14 cellular contexts compared by ENCODE assay signal in the genomic region with DNA sequence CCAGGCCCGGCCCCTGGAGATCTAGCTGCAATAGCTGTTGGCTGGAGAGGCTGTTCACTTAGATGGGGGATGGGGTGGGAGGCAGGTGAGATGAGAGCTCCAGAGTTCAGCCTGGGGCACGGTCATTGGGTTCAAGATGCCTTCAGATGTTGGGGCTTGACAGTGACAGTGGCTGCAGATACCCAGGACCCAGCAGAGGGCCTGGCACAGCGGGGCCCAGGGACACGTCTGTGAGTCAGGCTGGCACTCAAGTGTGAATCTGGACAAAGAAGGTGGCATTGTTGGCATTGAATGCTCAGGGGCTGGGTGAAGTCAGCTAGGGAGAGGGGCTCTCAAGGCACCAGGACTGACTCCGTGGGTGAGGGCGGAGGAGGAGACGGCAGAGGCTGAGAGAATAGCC.
DNase-seq lines count a peak whose midpoint lies in the region; ATAC-seq and TF ChIP-seq lines count a peak whose summit lies in the region.
"Had no signal": no experiment of that assay in that cellular context is flagged by ENCODE, and none has a peak within 500 bp of the region (broad histone marks: within the 10 kb centered on the region; RNA-seq: fewer than 3 reads in every experiment).

No MANE protein-coding gene starts in this region.

- peaks cover 92% of the 10 kb centered on the region for H3K4me1 Mint-ChIP-seq in activated T-cell treated with anti-CD3 and anti-CD28 coated beads, Interleukin-2, amount 50 U/mL, for 72 hours (ENCODE audit: low read depth)
- H3K4me1 Mint-ChIP-seq in activated B cell treated with CpG ODN at 0.5 μM for 24 hours (peaks cover 97% of the 10 kb centered on the region), immature natural killer cell (peaks cover 92 to 94% of the 10 kb centered on the region in 2 donors)
- peaks cover 93% of the 10 kb centered on the region for H3K4me1 Mint-ChIP-seq in stimulated activated effector memory CD8-positive, alpha-beta T cell treated with anti-CD3 and anti-CD28 coated beads, Interleukin-12 subunit alpha, Interleukin-12 subunit beta, amount 100 ng/mL, for 72 hours

- CTCF ChIA-PET in activated B cell treated with CpG ODN at 0.5 μM for 24 hours (lab: Charles Lee) = interaction anchor here (1.0 to 1.6 kb wide), 3 partner anchors 28 to 70 kb away, joined by 3 to 8 read pairs (median 4); no protein-coding TSS in a partner anchor

- H3K4me3 Mint-ChIP-seq in activated T-cell treated with anti-CD3 and anti-CD28 coated beads, Interleukin-2, amount 50 U/mL, for 72 hours = peak overlapping the region in 1 of 2 donors; percentile 2
- H3K4me3 Mint-ChIP-seq in activated B cell treated with CpG ODN at 0.5 μM for 24 hours (peak overlapping the region; percentile 15), immature natural killer cell (peak overlapping the region in 3 of 5 donors; percentile 2 to 10 (median 5))
- peak overlapping the region; percentile 2 for H3K4me3 Mint-ChIP-seq in stimulated activated effector memory CD8-positive, alpha-beta T cell treated with anti-CD3 and anti-CD28 coated beads, Interleukin-12 subunit alpha, Interleukin-12 subunit beta, amount 100 ng/mL, for 72 hours
- H3K4me3 Mint-ChIP-seq: activated T-cell treated with anti-CD3 and anti-CD28 coated beads, Interleukin-2, amount 50 U/mL, for 4 hours had no signal

- peaks cover 23 to 46% of the 10 kb centered on the region in 2 donors for H3K36me3 Mint-ChIP-seq in activated T-cell treated with anti-CD3 and anti-CD28 coated beads, Interleukin-2, amount 50 U/mL, for 72 hours (ENCODE audit: insufficient read depth in 2 of 2)
- peaks cover 48% of the 10 kb centered on the region for H3K36me3 Mint-ChIP-seq in activated B cell treated with CpG ODN at 0.5 μM for 24 hours (ENCODE audit: low read depth)
- peaks cover 14 to 36% (median 26%) of the 10 kb centered on the region in 3 donors for H3K36me3 Mint-ChIP-seq in immature natural killer cell
- peaks cover 96% of the 10 kb centered on the region for H3K36me3 Mint-ChIP-seq in stimulated activated effector memory CD8-positive, alpha-beta T cell treated with anti-CD3 and anti-CD28 coated beads, Interleukin-12 subunit alpha, Interleukin-12 subunit beta, amount 100 ng/mL, for 72 hours

- no peaks in the 10 kb centered on the region for H3K27me3 Mint-ChIP-seq in activated T-cell treated with anti-CD3 and anti-CD28 coated beads, Interleukin-2, amount 50 U/mL, for 72 hours (ENCODE audit: low read depth)
- H3K27me3 Mint-ChIP-seq in activated B cell treated with CpG ODN at 0.5 μM for 24 hours = no peaks in the 10 kb centered on the region
- H3K27me3 Mint-ChIP-seq in immature natural killer cell (ENCODE audit: low read depth in 3 of 3) = peaks cover 2 to 11% (median 8%) of the 10 kb centered on the region in 3 donors

- H3K9me3 ChIP-seq in BE2C = no peaks in the 10 kb centered on the region
- H3K9me3 ChIP-seq: upper lobe of left lung had no signal

- intact Hi-C loops in activated B cell treated with CpG ODN at 0.5 μM for 24 hours (cut with micrococcal nuclease) = loop anchor here (10.0 kb wide), 3 partner anchors 324 to 744 kb away; a partner anchor contains a TSS

- POLR2A ChIA-PET in activated B cell treated with CpG ODN at 0.5 μM for 24 hours (lab: Charles Lee) = interaction anchor here (13.6 kb wide), 1 partner anchor 25 kb away, joined by 831 read pairs; no protein-coding TSS in a partner anchor

- peaks cover 2% of the 10 kb centered on the region for H3K36me3 ChIP-seq in BE2C
- H3K36me3 ChIP-seq: upper lobe of left lung had no signal

- no peaks in the 10 kb centered on the region for H3K27me3 ChIP-seq in BE2C
- H3K27me3 ChIP-seq: upper lobe of left lung had no signal

- H3K4me1 ChIP-seq in BE2C = peaks cover 30% of the 10 kb centered on the region

- no peak for DNase-seq in activated T-cell treated with anti-CD3 and anti-CD28 coated beads, Interleukin-2, amount 50 U/mL, for 72 hours
- DNase-seq in activated T-cell treated with anti-CD3 and anti-CD28 coated beads, Interleukin-2, amount 50 U/mL, for 48 hours = no peak
- DNase-seq in activated B cell treated with CpG ODN at 0.5 μM for 24 hours (no peak), immature natural killer cell (no peak), BE2C (no peak)
- DNase-seq in stimulated activated effector memory CD8-positive, alpha-beta T cell treated with anti-CD3 and anti-CD28 coated beads, Interleukin-12 subunit alpha, Interleukin-12 subunit beta, amount 100 ng/mL, for 72 hours (ENCODE audit: low spot score in 2 of 2) = no peak
- DNase-seq in stimulated activated CD4-positive, alpha-beta T cell treated with anti-CD3 and anti-CD28 coated beads, Interleukin-4, amount 100 ng/mL, for 24 hours = no peak
- DNase-seq: activated T-cell treated with anti-CD3 and anti-CD28 coated beads, Interleukin-2, amount 50 U/mL, for 4 hours; Kasumi-1; NCI-H1694 treated with DMSO at 0.1 percent for 48 hours; NCI-H526; small intestine had no signal

- H3K27ac Mint-ChIP-seq in activated T-cell treated with anti-CD3 and anti-CD28 coated beads, Interleukin-2, amount 50 U/mL, for 72 hours = peak overlapping the region; percentile 87
- H3K27ac Mint-ChIP-seq in activated B cell treated with CpG ODN at 0.5 μM for 24 hours (peak overlapping the region; percentile 70), immature natural killer cell (peak overlapping the region; percentile 22 to 83 (median 66))
- H3K27ac Mint-ChIP-seq in stimulated activated effector memory CD8-positive, alpha-beta T cell treated with anti-CD3 and anti-CD28 coated beads, Interleukin-12 subunit alpha, Interleukin-12 subunit beta, amount 100 ng/mL, for 72 hours = peak overlapping the region; percentile 72

- peaks cover 9 to 10% of the 10 kb centered on the region in 2 donors for H3K9me3 Mint-ChIP-seq in activated T-cell treated with anti-CD3 and anti-CD28 coated beads, Interleukin-2, amount 50 U/mL, for 72 hours
- H3K9me3 Mint-ChIP-seq in activated B cell treated with CpG ODN at 0.5 μM for 24 hours = no peaks in the 10 kb centered on the region
- no peaks in the 10 kb centered on the region for H3K9me3 Mint-ChIP-seq in immature natural killer cell
- peaks cover 5% of the 10 kb centered on the region for H3K9me3 Mint-ChIP-seq in stimulated activated effector memory CD8-positive, alpha-beta T cell treated with anti-CD3 and anti-CD28 coated beads, Interleukin-12 subunit alpha, Interleukin-12 subunit beta, amount 100 ng/mL, for 72 hours
- H3K9me3 Mint-ChIP-seq: activated T-cell treated with anti-CD3 and anti-CD28 coated beads, Interleukin-2, amount 50 U/mL, for 4 hours had no signal

- no peak overlapping the region for H3K4me3 ChIP-seq in BE2C (ENCODE audit: low read depth, low read length)
- H3K4me3 ChIP-seq: upper lobe of left lung had no signal

- TF ChIP-seq CTCF in activated B cell treated with CpG ODN at 0.5 μM for 24 hours (IDR thresholded peaks at IDR 0.05) (no peak), BE2C (IDR thresholded peaks at IDR 0.05; ENCODE audit: low read depth, low read length) (no peak)

- ATAC-seq in activated T-cell treated with anti-CD3 and anti-CD28 coated beads, Interleukin-2, amount 50 U/mL, for 72 hours (replicated peaks in 1 of 2) = no peak
- ATAC-seq in activated B cell treated with CpG ODN at 0.5 μM for 24 hours (ENCODE audit: low read depth) (no peak), HG02884 (IDR thresholded peaks at IDR 0.05; ENCODE audit: unreplicated experiment) (no peak)
- ATAC-seq in stimulated activated effector memory CD8-positive, alpha-beta T cell treated with anti-CD3 and anti-CD28 coated beads, Interleukin-12 subunit alpha, Interleukin-12 subunit beta, amount 100 ng/mL, for 72 hours = no peak
- ATAC-seq: activated T-cell treated with anti-CD3 and anti-CD28 coated beads, Interleukin-2, amount 50 U/mL, for 4 hours had no signal
